Comparison of ENCODE assay signal across 1 cellular context in genomic region chr14:35807131-35807961, GRCh38.
TF ChIP-seq lines count a peak whose summit lies in the region.

No MANE protein-coding gene starts in this region.

TF ChIP-seq in HepG2, 621 proteins besides CTCF, POLR2A, EP300 and RAD21 (continued from another document and continues in another):
- TF ChIP-seq ZNF414 (CRISPR knock-in tag; IDR thresholded peaks at IDR 0.05): peak; percentile 79
- TF ChIP-seq FOXA3 (CRISPR knock-in tag; IDR thresholded peaks at IDR 0.05): peak; percentile 99
- TF ChIP-seq BRCA1 (CRISPR knock-in tag; IDR thresholded peaks at IDR 0.05): no peak
- no peak for TF ChIP-seq ZNF207 (IDR thresholded peaks at IDR 0.05; ENCODE audit: borderline replicate concordance)
- peak; percentile 91 for TF ChIP-seq TARDBP (CRISPR knock-in tag; IDR thresholded peaks at IDR 0.05)
- TF ChIP-seq PATZ1 (CRISPR knock-in tag; IDR thresholded peaks at IDR 0.05): peak; percentile 9; the same call in 1 of the 2 replicates
- peak; percentile 97 for TF ChIP-seq FOXA1 (IDR thresholded peaks at IDR 0.05)
- TF ChIP-seq FOXA1 (CRISPR knock-in tag; IDR thresholded peaks at IDR 0.05): peak; percentile 97
- no peak for TF ChIP-seq SIN3A (IDR thresholded peaks at IDR 0.05; ENCODE audit: borderline replicate concordance, low read depth, low read length)
- no peak for TF ChIP-seq ZFP41 (CRISPR knock-in tag; IDR thresholded peaks at IDR 0.05; ENCODE audit: borderline replicate concordance)
- TF ChIP-seq MXD1 (CRISPR knock-in tag; IDR thresholded peaks at IDR 0.05): no peak
- TF ChIP-seq PHF5A (CRISPR knock-in tag; IDR thresholded peaks at IDR 0.05; ENCODE audit: low read depth, unreplicated experiment): peak; percentile 68
- TF ChIP-seq NR0B2 (CRISPR knock-in tag; IDR thresholded peaks at IDR 0.05): no peak
- TF ChIP-seq ZNF710 (CRISPR knock-in tag; IDR thresholded peaks at IDR 0.05; ENCODE audit: borderline replicate concordance): no peak
- TF ChIP-seq IKZF5 (CRISPR knock-in tag; IDR thresholded peaks at IDR 0.05): no peak; the same call in 1 of the 2 replicates
- no peak for TF ChIP-seq ZNF883 (CRISPR knock-in tag; IDR thresholded peaks at IDR 0.05; ENCODE audit: not compliant biosample characterization)
- TF ChIP-seq MYC (CRISPR knock-in tag; IDR thresholded peaks at IDR 0.05; ENCODE audit: borderline replicate concordance): no peak
- TF ChIP-seq MYPOP (CRISPR knock-in tag; IDR thresholded peaks at IDR 0.05): peak; percentile 59; the same call in 1 of the 2 replicates
- TF ChIP-seq PRDM10 (CRISPR knock-in tag; IDR thresholded peaks at IDR 0.05; ENCODE audit: low read depth): 0 out of 2 replicates have a peak, but pooled peaks have one; percentile 29
- TF ChIP-seq CREM (IDR thresholded peaks at IDR 0.05): peak; percentile 84
- no peak for TF ChIP-seq CREM (CRISPR knock-in tag; IDR thresholded peaks at IDR 0.05)
- TF ChIP-seq SMAD9 (CRISPR knock-in tag; IDR thresholded peaks at IDR 0.05): no peak
- no peak for TF ChIP-seq GRHL1 (CRISPR knock-in tag; conservative IDR thresholded peaks at IDR 0.05)
- TF ChIP-seq XRCC5 (optimal IDR thresholded peaks at IDR 0.05; ENCODE audit: low read length): no peak
- no peak for TF ChIP-seq LRRFIP1 (CRISPR knock-in tag; conservative IDR thresholded peaks at IDR 0.05)
- peak; percentile 35; the same call in 1 of the 2 replicates for TF ChIP-seq ZNF577 (CRISPR knock-in tag; IDR thresholded peaks at IDR 0.05; ENCODE audit: borderline replicate concordance, low read depth)
- TF ChIP-seq KDM4B (CRISPR knock-in tag; IDR thresholded peaks at IDR 0.05): 0 out of 2 replicates have a peak, but pooled peaks have one; percentile 19
- TF ChIP-seq MIER3 (CRISPR knock-in tag; IDR thresholded peaks at IDR 0.05; ENCODE audit: borderline replicate concordance): peak; percentile 86
- no peak for TF ChIP-seq ZNF333 (CRISPR knock-in tag; IDR thresholded peaks at IDR 0.05; ENCODE audit: borderline replicate concordance)
- TF ChIP-seq ARNT (IDR thresholded peaks at IDR 0.05): no peak
- no peak for TF ChIP-seq UBTF (CRISPR knock-in tag; IDR thresholded peaks at IDR 0.05)
- no peak for TF ChIP-seq ZNF343 (CRISPR knock-in tag; IDR thresholded peaks at IDR 0.05)
- no peak for TF ChIP-seq ZNF572 (CRISPR knock-in tag; IDR thresholded peaks at IDR 0.05)
- TF ChIP-seq ZNF431 (CRISPR knock-in tag; IDR thresholded peaks at IDR 0.05; ENCODE audit: borderline replicate concordance, low read depth): no peak
